Comparison of ENCODE assay signal across 15 cellular contexts in the genomic region with DNA sequence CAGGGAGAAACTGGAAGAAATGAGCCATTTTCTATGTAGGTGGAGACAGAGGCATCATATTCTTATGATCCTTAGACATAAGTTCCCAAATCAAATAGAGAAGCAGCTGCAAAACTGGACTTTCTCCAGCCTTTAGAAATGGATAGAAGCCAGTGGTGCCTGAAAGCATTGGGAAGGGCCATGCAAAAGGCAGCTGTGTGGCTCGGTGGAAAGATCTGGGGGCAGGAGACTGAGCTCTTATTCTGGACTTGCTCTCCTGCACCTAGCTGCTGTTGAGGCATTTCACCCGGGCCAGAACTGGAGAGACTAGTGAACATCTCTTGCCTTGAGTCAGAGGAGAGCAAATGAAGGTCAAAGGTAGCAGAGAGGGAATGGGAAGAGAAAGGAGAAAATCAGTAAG.
DNase-seq lines count a peak whose midpoint lies in the region; ATAC-seq and TF ChIP-seq lines count a peak whose summit lies in the region.
"Had no signal": no experiment of that assay in that cellular context is flagged by ENCODE, and none has a peak within 500 bp of the region (broad histone marks: within the 10 kb centered on the region; RNA-seq: fewer than 3 reads in every experiment).

No MANE protein-coding gene starts in this region.

- H3K9me3 Mint-ChIP-seq in T-cell: peaks cover 0 to 9% (median 0%) of the 10 kb centered on the region in 3 donors

- DNase-seq in heart left ventricle (peak in 3 of 5 donors; percentile 17 to 33 (median 31)), left ventricle myocardium inferior (no peak), foreskin fibroblast (peak; percentile 8 to 50), osteoblast (ENCODE audit: insufficient read length, low spot score, missing footprints) (no peak), NCI-H1694 (lab: John Stamatoyannopoulos, UW) (no peak), T-cell (no peak)
- DNase-seq: DND-41, GF-D8, Karpas-422, MM.1S, NCI-H1092 treated with DMSO at 0.1 percent for 48 hours, NCI-H2227 treated with DMSO at 0.1 percent for 48 hours, SHP77 treated with DMSO at 0.1 percent for 48 hours had no signal

- H2AFZ ChIP-seq in osteoblast (ENCODE audit: low read length): no peak overlapping the region

- no peak overlapping the region for H3K4me2 ChIP-seq in osteoblast (ENCODE audit: insufficient read depth, low read length)

- CTCF ChIA-PET in T-cell (lab: Charles Lee): no interaction called here

- H3K4me1 ChIP-seq in heart left ventricle (peaks cover 0 to 9% (median 0%) of the 10 kb centered on the region in 12 donors), left ventricle myocardium inferior (peaks cover 6% of the 10 kb centered on the region), osteoblast (ENCODE audit: insufficient read depth, low read length) (peaks cover 41% of the 10 kb centered on the region)

- H3K4me3 ChIP-seq in heart left ventricle: no peak overlapping the region
- no peak overlapping the region for H3K4me3 ChIP-seq in left ventricle myocardium inferior
- no peak overlapping the region for H3K4me3 ChIP-seq in foreskin fibroblast (ENCODE audit: low read depth in 1 of 2, low read length in 2 of 2)
- H3K4me3 ChIP-seq in osteoblast (ENCODE audit: insufficient read depth, low read length): no peak overlapping the region

- H3K27me3 ChIP-seq in heart left ventricle (no peaks in the 10 kb centered on the region), left ventricle myocardium inferior (ENCODE audit: low read depth) (no peaks in the 10 kb centered on the region), osteoblast (ENCODE audit: insufficient read depth, low read length) (no peaks in the 10 kb centered on the region)

- TF ChIP-seq POLR2A in heart left ventricle (IDR thresholded peaks at IDR 0.05): no peak

- peaks cover 0 to 3% of the 10 kb centered on the region in 2 donors for H3K27me3 Mint-ChIP-seq in T-cell

- H3K36me3 ChIP-seq in heart left ventricle (peaks cover 0 to 29% (median 0%) of the 10 kb centered on the region in 9 donors), left ventricle myocardium inferior (peaks cover 33% of the 10 kb centered on the region), osteoblast (ENCODE audit: insufficient read depth, low read length) (peaks cover 44% of the 10 kb centered on the region)

- WGBS in heart left ventricle, 4 donors: 31 to 50% (median 43%) methylated on average over 2 of the region's 2 CpGs

- no peak for TF ChIP-seq CTCF in heart left ventricle (IDR thresholded peaks at IDR 0.05)
- TF ChIP-seq CTCF in left ventricle myocardium inferior (IDR thresholded peaks at IDR 0.05; ENCODE audit: borderline replicate concordance): no peak
- no peak for TF ChIP-seq CTCF in foreskin fibroblast (IDR thresholded peaks at IDR 0.05; ENCODE audit: low read depth, low read length)
- TF ChIP-seq CTCF in osteoblast (IDR thresholded peaks at IDR 0.05; ENCODE audit: extremely low read depth, low read depth, low read length): no peak

- no peaks in the 10 kb centered on the region for H3K4me1 Mint-ChIP-seq in T-cell

- peak overlapping the region in 1 of 12 donors; percentile 20 for H3K27ac ChIP-seq in heart left ventricle
- no peak overlapping the region for H3K27ac ChIP-seq in left ventricle myocardium inferior (replicated peaks)
- H3K27ac ChIP-seq in osteoblast (ENCODE audit: low read depth, low read length): peak overlapping the region; percentile 81
- H3K27ac ChIP-seq: C4-2B had no signal

- H3K27ac Mint-ChIP-seq in T-cell: no peak overlapping the region

- H3K4me3 Mint-ChIP-seq in T-cell: no peak overlapping the region

- H3K9me3 ChIP-seq in heart left ventricle: peaks cover 0 to 16% (median 5%) of the 10 kb centered on the region in 12 donors
- H3K9me3 ChIP-seq in left ventricle myocardium inferior (replicated peaks): peaks cover 17% of the 10 kb centered on the region
- peaks cover 2% of the 10 kb centered on the region for H3K9me3 ChIP-seq in osteoblast (ENCODE audit: low read depth, low read length)

- POLR2A ChIA-PET in T-cell (lab: Charles Lee): no interaction called here

- intact Hi-C loops in heart left ventricle (cut with DNase I): loop anchor here in 1 of 10 donors (10.0 kb wide), 1 partner anchor 318 kb away; no protein-coding TSS in a partner anchor
- intact Hi-C loops in left ventricle myocardium inferior (cut with micrococcal nuclease): no loop called here

- no peaks in the 10 kb centered on the region for H3K79me2 ChIP-seq in osteoblast (ENCODE audit: insufficient read depth, low read length)

- ATAC-seq in heart left ventricle: peak in 2 of 4 donors; percentile 56 to 68
- ATAC-seq in GM18867 (IDR thresholded peaks at IDR 0.05; ENCODE audit: unreplicated experiment): no peak
- ATAC-seq in T-cell (replicated peaks in 1 of 4): no peak

- no peaks in the 10 kb centered on the region for H4K20me1 ChIP-seq in osteoblast (ENCODE audit: insufficient read depth, low read length)

- no peaks in the 10 kb centered on the region for H3K36me3 Mint-ChIP-seq in T-cell

Comparison
In these comparisons a context has a peak if more than half of its experiments do, and no peak if none do; other contexts are left out.
1. DNase-seq: peak in heart left ventricle (3 of 5) and foreskin fibroblast (2 of 2); none in left ventricle myocardium inferior (single experiment), osteoblast (single experiment), NCI-H1694 (single experiment) and T-cell (0 of 34).